ENCODE assay signal across 13 cellular contexts in genomic region chr11:126352163-126352562, GRCh38. TPM values are rescaled to one million over a fixed set of nuclear protein-coding genes. Genes with fewer than 3 reads are reported as not detected.
A peak's percentile ranks its signal among the peaks of the same experiment; 100 is the strongest.
DNase-seq lines count a peak whose midpoint lies in the region; ATAC-seq and TF ChIP-seq lines count a peak whose summit lies in the region.
"Had no signal": no experiment of that assay in that cellular context is flagged by ENCODE, and none has a peak within 500 bp of the region (broad histone marks: within the 10 kb centered on the region; RNA-seq: fewer than 3 reads in every experiment).

No MANE protein-coding gene starts in this region.

- H3K4me1 ChIP-seq in left ventricle myocardium inferior (peaks cover 94% of the 10 kb centered on the region), Panc1 (ENCODE audit: control insufficient read depth, insufficient read depth, low read length) (peaks cover 27% of the 10 kb centered on the region), iPS-20b (ENCODE audit: insufficient read depth, low read length) (peaks cover 14% of the 10 kb centered on the region), upper lobe of right lung (peaks cover 58% of the 10 kb centered on the region), foreskin keratinocyte (peaks cover 3% of the 10 kb centered on the region)

- H3K36me3 ChIP-seq in left ventricle myocardium inferior = no peaks in the 10 kb centered on the region
- peaks cover 3% of the 10 kb centered on the region; the same call in 1 of the 2 replicates for H3K36me3 ChIP-seq in Panc1 (ENCODE audit: control insufficient read depth, insufficient read depth, low read length)
- H3K36me3 ChIP-seq in iPS-20b (ENCODE audit: insufficient read depth, low read depth, low read length) = peaks cover 13% of the 10 kb centered on the region
- H3K36me3 ChIP-seq in upper lobe of right lung = no peaks in the 10 kb centered on the region

- CTCF ChIA-PET in Panc1 (lab: Charles Lee) = no interaction called here

- H3K4me3 ChIP-seq in left ventricle myocardium inferior (no peak overlapping the region), Panc1 (ENCODE audit: low read depth in 2 of 2, low read length in 2 of 2) (no peak overlapping the region), iPS-20b (ENCODE audit: low read length) (no peak overlapping the region), upper lobe of right lung (no peak overlapping the region)
- H3K4me3 ChIP-seq: mucosa of descending colon had no signal

- TF ChIP-seq CTCF in left ventricle myocardium inferior (IDR thresholded peaks at IDR 0.05; ENCODE audit: borderline replicate concordance) (no peak), Panc1 (IDR thresholded peaks at IDR 0.05) (no peak), upper lobe of right lung (IDR thresholded peaks at IDR 0.05) (no peak), foreskin keratinocyte (conservative IDR thresholded peaks at IDR 0.05) (no peak)

- 0 out of 2 replicates have a peak overlapping the region, but pooled peaks have one; percentile 21 for H3K9ac ChIP-seq in iPS-20b (ENCODE audit: low read depth, low read length)

- H3K9me3 ChIP-seq in left ventricle myocardium inferior (replicated peaks) = no peaks in the 10 kb centered on the region
- no peaks in the 10 kb centered on the region for H3K9me3 ChIP-seq in Panc1 (ENCODE audit: control insufficient read depth, insufficient read depth, low read depth, low read length)
- no peaks in the 10 kb centered on the region for H3K9me3 ChIP-seq in iPS-20b (ENCODE audit: insufficient read depth, low read depth, low read length)
- H3K9me3 ChIP-seq in upper lobe of right lung = no peaks in the 10 kb centered on the region
- H3K9me3 ChIP-seq: mucosa of descending colon had no signal

- ATAC-seq in left ventricle myocardium superior = no peak
- ATAC-seq in Panc1 = no peak
- ATAC-seq in upper lobe of right lung = no peak
- no peak for ATAC-seq in GM18517 (IDR thresholded peaks at IDR 0.05; ENCODE audit: unreplicated experiment)
- no peak for ATAC-seq in foreskin keratinocyte
- ATAC-seq: mucosa of descending colon had no signal

- no peaks in the 10 kb centered on the region for H3K27me3 ChIP-seq in left ventricle myocardium inferior (ENCODE audit: low read depth)
- H3K27me3 ChIP-seq in Panc1 (ENCODE audit: control insufficient read depth, insufficient read depth, low read length) = no peaks in the 10 kb centered on the region
- no peaks in the 10 kb centered on the region for H3K27me3 ChIP-seq in iPS-20b (ENCODE audit: insufficient read depth, low read length)
- no peaks in the 10 kb centered on the region for H3K27me3 ChIP-seq in upper lobe of right lung
- no peaks in the 10 kb centered on the region for H3K27me3 ChIP-seq in foreskin keratinocyte

- in situ Hi-C loops in Panc1 (cut with HindIII; ENCODE audit: low pct_unique_long_range_greater_than_20kb, low sequenced_read_pairs) = no loop called here

- intact Hi-C loops in left ventricle myocardium superior (cut with micrococcal nuclease) = no loop called here
- intact Hi-C loops in left ventricle myocardium inferior (cut with micrococcal nuclease) = no loop called here
- intact Hi-C loops in Panc1 (cut with micrococcal nuclease; ENCODE audit: unreplicated experiment) = no loop called here
- intact Hi-C loops in upper lobe of right lung (cut with DNase I) = no loop called here

- BruUV-seq in Panc1 (replicated peaks; lab: Mats Ljungman, UMichigan) = no TSS peak

- POLR2A ChIA-PET in Panc1 (lab: Charles Lee) = interaction anchor here (0.5 kb wide), 1 partner anchor 502 kb away, joined by 4 read pairs; no protein-coding TSS in a partner anchor

- H3K27ac ChIP-seq in left ventricle myocardium inferior (replicated peaks) (no peak overlapping the region), Panc1 (ENCODE audit: low read length) (peak overlapping the region; percentile 32; the same call in 1 of the 2 replicates), iPS-20b (ENCODE audit: low read length) (no peak overlapping the region), upper lobe of right lung (peak overlapping the region; percentile 58), foreskin keratinocyte (no peak overlapping the region)

- DNase-seq in left ventricle myocardium superior = peak; percentile 18
- no peak for DNase-seq in left ventricle myocardium inferior
- DNase-seq in Panc1 (ENCODE audit: low read depth, low spot score) = no peak
- no peak for DNase-seq in upper lobe of right lung
- no peak for DNase-seq in NCI-H187 treated with DMSO at 0.1 percent for 48 hours (lab: John Stamatoyannopoulos, UW)
- DNase-seq in foreskin keratinocyte = no peak
- DNase-seq: NCI-H1048; NCI-H226; OCI-M1; stimulated activated CD8-positive, alpha-beta memory T cell treated with anti-CD3 and anti-CD28 coated beads, Interleukin-4, amount 100 ng/mL, for 48 hours had no signal

RNA-seq across cellular contexts. Expression of gene ST3GAL4, which starts 3.3 kb away (rescaled TPM):
- 45.4 TPM for total RNA-seq in left ventricle myocardium superior
- total RNA-seq in left ventricle myocardium inferior = 61.7 TPM
- 56.6 TPM for total RNA-seq in Panc1 (2021; ENCODE audit: unreplicated experiment)
- 51.1 TPM for polyA plus RNA-seq in Panc1 (2012; ENCODE audit: insufficient read length)
- 39.2 TPM for total RNA-seq in upper lobe of right lung
- total RNA-seq in foreskin keratinocyte = 35.0 and 36.1 TPM in 2 replicates
- 47.7 and 50.5 TPM in 2 replicates for polyA plus RNA-seq in foreskin keratinocyte

RNA-seq across cellular contexts. Expression of gene DCPS, which starts 48.3 kb away (rescaled TPM):
- total RNA-seq in left ventricle myocardium superior (11.1 TPM), left ventricle myocardium inferior (12.1 TPM), Panc1 (2021; ENCODE audit: unreplicated experiment) (34.8 TPM), upper lobe of right lung (15.5 TPM), foreskin keratinocyte (28.9 and 35.4 TPM in 2 replicates)
- 52.2 TPM for polyA plus RNA-seq in Panc1 (2012; ENCODE audit: insufficient read length)
- 33.5 and 43.9 TPM in 2 replicates for polyA plus RNA-seq in foreskin keratinocyte

Comparison
In these comparisons a context has a peak if more than half of its experiments do, and no peak if none do; other contexts are left out.
1. H3K27ac ChIP-seq: peak in Panc1 (single experiment) and upper lobe of right lung (single experiment); none in left ventricle myocardium inferior (single experiment), iPS-20b (single experiment) and foreskin keratinocyte (single experiment).